Comparison of ENCODE assay signal across 11 cellular contexts in genomic region chr11:34149786-34150185, GRCh38. TPM values are rescaled to one million over a fixed set of nuclear protein-coding genes. Genes with fewer than 3 reads are reported as not detected.
DNase-seq lines count a peak whose midpoint lies in the region; FAIRE-seq and TF ChIP-seq lines count a peak whose summit lies in the region.
"Had no signal": no experiment of that assay in that cellular context is flagged by ENCODE, and none has a peak within 500 bp of the region (broad histone marks: within the 10 kb centered on the region; RNA-seq: fewer than 3 reads in every experiment).

No MANE protein-coding gene starts in this region.

- no peak overlapping the region for H3K27ac ChIP-seq in substantia nigra (ENCODE audit: low read depth, low read length, poor library complexity, severe bottlenecking)

- H3K27ac Mint-ChIP-seq in endothelial cell (ENCODE audit: unreplicated experiment) (no peak overlapping the region), nephron progenitor cell (peak overlapping the region; percentile 89)

- H3K9me3 Mint-ChIP-seq in endothelial cell (ENCODE audit: unreplicated experiment) (no peaks in the 10 kb centered on the region), nephron progenitor cell (no peaks in the 10 kb centered on the region)

- no peak for FAIRE-seq in D721Med (lab: Jason Lieb, UNC)
- FAIRE-seq: small intestine had no signal

- TF ChIP-seq RAD21 in Ishikawa (IDR thresholded peaks at IDR 0.05; ENCODE audit: low read depth), result peak; percentile 13; the same call in 1 of the 2 replicates

- TF ChIP-seq CTCF in D721Med (IDR thresholded peaks at IDR 0.05; ENCODE audit: insufficient read depth, missing control alignments) (peak; percentile 2), endothelial cell (IDR thresholded peaks at IDR 0.05; ENCODE audit: unreplicated experiment) (no peak), nephron progenitor cell (IDR thresholded peaks at IDR 0.05) (peak; percentile 46)

- DNase-seq in D721Med (ENCODE audit: insufficient read length, low spot score) (no peak), endothelial cell (ENCODE audit: low spot score) (peak; percentile 20), nephron progenitor cell (peak; percentile 55), substantia nigra (lab: John Stamatoyannopoulos, UW) (no peak)
- DNase-seq in stimulated activated naive CD4-positive, alpha-beta T cell (lab: John Stamatoyannopoulos, UW), result no peak
- no peak for DNase-seq in central memory CD4-positive, alpha-beta T cell
- no peak for DNase-seq in activated CD4-positive, alpha-beta T cell treated with anti-CD3 and anti-CD28 coated beads for 4 hours
- DNase-seq: NCI-H774, small intestine, upper lobe of left lung had no signal

- H3K36me3 Mint-ChIP-seq in endothelial cell (ENCODE audit: low read depth, unreplicated experiment) (peaks cover 51% of the 10 kb centered on the region), nephron progenitor cell (ENCODE audit: low read depth) (peaks cover 34% of the 10 kb centered on the region)

- H3K4me3 Mint-ChIP-seq in endothelial cell (ENCODE audit: unreplicated experiment) (no peak overlapping the region), nephron progenitor cell (no peak overlapping the region)

- H3K27me3 Mint-ChIP-seq in endothelial cell (ENCODE audit: unreplicated experiment), result peaks cover 15% of the 10 kb centered on the region
- no peaks in the 10 kb centered on the region for H3K27me3 Mint-ChIP-seq in nephron progenitor cell (ENCODE audit: low read depth, poor library complexity)

- H3K4me1 Mint-ChIP-seq in endothelial cell (ENCODE audit: unreplicated experiment) (peaks cover 13% of the 10 kb centered on the region), nephron progenitor cell (peaks cover 30% of the 10 kb centered on the region)

- no peak for TF ChIP-seq EP300 in Ishikawa (IDR thresholded peaks at IDR 0.05; ENCODE audit: borderline replicate concordance)

TF ChIP-seq in Ishikawa, 13 proteins besides CTCF, POLR2A, EP300 and RAD21:
- TF ChIP-seq EGR1 (IDR thresholded peaks at IDR 0.05), result no peak
- TF ChIP-seq TAF1 (IDR thresholded peaks at IDR 0.05; ENCODE audit: low read depth), result no peak
- no peak for TF ChIP-seq FOXM1 (IDR thresholded peaks at IDR 0.05; ENCODE audit: borderline replicate concordance, low read depth)
- no peak for TF ChIP-seq YY1 (IDR thresholded peaks at IDR 0.05; ENCODE audit: low read depth)
- no peak for TF ChIP-seq NFIC (IDR thresholded peaks at IDR 0.05)
- no peak for TF ChIP-seq CREB1 (IDR thresholded peaks at IDR 0.05; ENCODE audit: low read depth)
- TF ChIP-seq USF1 (IDR thresholded peaks at IDR 0.05), result no peak
- no peak for TF ChIP-seq TCF12 (IDR thresholded peaks at IDR 0.05; ENCODE audit: low read depth)
- no peak for TF ChIP-seq TEAD4 (IDR thresholded peaks at IDR 0.05)
- TF ChIP-seq CEBPB (IDR thresholded peaks at IDR 0.05), result no peak

RNA-seq across cellular contexts. Expression of gene NAT10, which starts 44.4 kb away (rescaled TPM):
- total RNA-seq in endothelial cell (ENCODE audit: unreplicated experiment), result 34.4 TPM

Comparison
In these comparisons a context has a peak if more than half of its experiments do, and no peak if none do; other contexts are left out.
1. DNase-seq: peak in endothelial cell (single experiment) and nephron progenitor cell (single experiment); none in D721Med (single experiment), substantia nigra (0 of 49), stimulated activated naive CD4-positive, alpha-beta T cell (0 of 6), central memory CD4-positive, alpha-beta T cell (single experiment) and activated CD4-positive, alpha-beta T cell treated with anti-CD3 and anti-CD28 coated beads for 4 hours (0 of 2).